Comparison of ENCODE assay signal across 19 cellular contexts in genomic region chr5:171242521-171242920, GRCh38.
"Had no signal": no experiment of that assay in that cellular context is flagged by ENCODE, and none has a peak within 500 bp of the region (broad histone marks: within the 10 kb centered on the region; RNA-seq: fewer than 3 reads in every experiment).

No MANE protein-coding gene starts in this region.

- DNase-seq: activated CD4-positive, alpha-beta T cell treated with anti-CD3 and anti-CD28 coated beads for 48 hours; activated CD4-positive, alpha-beta T cell treated with anti-CD3 and anti-CD28 coated beads, Interleukin-2, amount 50 U/mL, for 48 hours; activated CD4-positive, CD25-positive, alpha-beta regulatory T cell treated with anti-CD3 and anti-CD28 coated beads, Interleukin-2, amount 50 U/mL, for 72 hours; activated CD8-positive, alpha-beta memory T cell treated with anti-CD3 and anti-CD28 coated beads, Interleukin-2, amount 10 ng/mL, durations not matched to agents 7 days and 5 days; activated effector memory CD4-positive, alpha-beta T cell treated with Interleukin-2 at 50 U/mL for 16 hours; activated naive CD4-positive, alpha-beta T cell; activated T-cell treated with anti-CD3 and anti-CD28 coated beads, Interleukin-2, amount 50 U/mL, for 24 hours; amygdala; NCI-H1048; NCI-H146; NCI-H187 treated with DMSO at 0.1 percent for 48 hours; NCI-H2081 treated with DMSO at 0.1 percent for 48 hours; NCI-H446; NCI-H524; PC-3; SHP77 had no signal

- H3K4me3 ChIP-seq: cardiac muscle cell had no signal

- H3K27ac ChIP-seq: cardiac muscle cell had no signal

- FAIRE-seq: astrocyte, RCC 7860 had no signal

- H3K27me3 ChIP-seq: cardiac muscle cell had no signal

- H3K36me3 ChIP-seq: cardiac muscle cell had no signal
